In genomic region chr12:63498239-63498638, GRCh38 we compare ENCODE assay signal across 10 cellular contexts.
"Had no signal": no experiment of that assay in that cellular context is flagged by ENCODE, and none has a peak within 500 bp of the region (broad histone marks: within the 10 kb centered on the region; RNA-seq: fewer than 3 reads in every experiment).

No MANE protein-coding gene starts in this region.

- ATAC-seq: HepG2 had no signal

- DNase-seq: GM23248, GOT3, H9, HCEC 1CT, HFFc6, Karpas-422 had no signal

- H3K9ac ChIP-seq: GM23248, KMS-11 had no signal

- H2AFZ ChIP-seq: GM23248 had no signal

- H3K27ac ChIP-seq: GM23248, HL-60, KMS-11 had no signal

- H3K4me3 ChIP-seq: GM23248 had no signal

- H3K4me2 ChIP-seq: KMS-11 had no signal

- FAIRE-seq: H54, HepG2 had no signal
